Comparison of ENCODE assay signal across 11 cellular contexts in the genomic region with DNA sequence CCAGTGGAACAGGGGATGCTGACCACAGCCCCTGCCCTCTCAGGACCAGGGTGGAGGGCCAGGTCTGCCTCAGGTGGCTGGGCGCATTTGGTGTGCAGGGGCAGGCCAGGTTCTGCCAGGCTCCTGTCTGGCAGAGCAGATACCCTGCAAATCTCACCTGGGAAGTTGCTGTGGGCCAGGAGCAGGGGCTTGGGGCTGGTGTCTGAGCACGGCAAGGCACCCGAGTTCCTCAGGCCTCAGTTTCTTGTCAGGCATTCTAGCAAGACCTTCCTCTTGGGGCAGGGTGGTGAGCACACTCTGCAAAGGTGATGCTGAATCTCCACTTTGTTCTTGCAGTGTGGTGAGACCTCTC. TPM values are rescaled to one million over a fixed set of nuclear protein-coding genes. Genes with fewer than 3 reads are reported as not detected.
DNase-seq lines count a peak whose midpoint lies in the region; ATAC-seq and TF ChIP-seq lines count a peak whose summit lies in the region.
"Had no signal": no experiment of that assay in that cellular context is flagged by ENCODE, and none has a peak within 500 bp of the region (broad histone marks: within the 10 kb centered on the region; RNA-seq: fewer than 3 reads in every experiment).

No MANE protein-coding gene starts in this region.

- peaks cover 3% of the 10 kb centered on the region; the same call in 1 of the 2 replicates for H3F3A ChIP-seq in OCI-LY1 (ENCODE audit: insufficient read depth, low read length)

- no peak for DNase-seq in DND-41
- DNase-seq in epithelial cell of proximal tubule (ENCODE audit: low read depth), result no peak
- no peak for DNase-seq in sciatic nerve (ENCODE audit: low spot score)
- DNase-seq in superior temporal gyrus (ENCODE audit: extremely low spot score), result no peak
- DNase-seq: aorta; NCI-H1092; stimulated activated CD4-positive, alpha-beta T cell treated with anti-CD3 and anti-CD28 coated beads, Interleukin-4, amount 100 ng/mL, for 1 hour had no signal

- H3K27ac ChIP-seq in DND-41 (ENCODE audit: low read length) (no peak overlapping the region), OCI-LY1 (ENCODE audit: low read depth, low read length, poor library complexity, severe bottlenecking) (no peak overlapping the region)

- intact Hi-C loops in sciatic nerve (cut with DNase I), result no loop called here

- H3K27me3 ChIP-seq in DND-41 (ENCODE audit: insufficient read depth, low read length, poor library complexity) (no peaks in the 10 kb centered on the region), OCI-LY1 (ENCODE audit: insufficient read depth, low read length) (no peaks in the 10 kb centered on the region)

- ATAC-seq in DND-41 (ENCODE audit: insufficient read depth, low read depth) (no peak), sciatic nerve (peak; percentile 2), GM21381 (IDR thresholded peaks at IDR 0.05; ENCODE audit: unreplicated experiment) (no peak), HG03342 (IDR thresholded peaks at IDR 0.05; ENCODE audit: unreplicated experiment) (no peak), GM18511 (IDR thresholded peaks at IDR 0.05; ENCODE audit: unreplicated experiment) (no peak)

- H3K9me2 ChIP-seq in OCI-LY1 (ENCODE audit: low read depth, low read length), result no peaks in the 10 kb centered on the region

- H3K79me2 ChIP-seq in DND-41 (ENCODE audit: insufficient read depth, low read length) (peaks cover 18% of the 10 kb centered on the region), OCI-LY1 (ENCODE audit: insufficient read depth, low read length) (no peaks in the 10 kb centered on the region)

- TF ChIP-seq CTCF in DND-41 (IDR thresholded peaks at IDR 0.05; ENCODE audit: borderline replicate concordance, extremely low read depth, low read length, poor library complexity, severe bottlenecking), result no peak
- TF ChIP-seq CTCF in OCI-LY1 (IDR thresholded peaks at IDR 0.05; ENCODE audit: low read length), result no peak
- TF ChIP-seq CTCF in epithelial cell of proximal tubule (conservative IDR thresholded peaks at IDR 0.05; ENCODE audit: low read depth, low read length), result no peak

- peak overlapping the region; percentile 88 for H3K4me2 ChIP-seq in DND-41 (ENCODE audit: insufficient read depth, low read length)
- peak overlapping the region; percentile 86 for H3K4me2 ChIP-seq in OCI-LY1 (ENCODE audit: low read length)

- H4K20me1 ChIP-seq in DND-41 (ENCODE audit: insufficient read depth, low read length) (peaks cover 11% of the 10 kb centered on the region; the same call in 1 of the 2 replicates), OCI-LY1 (ENCODE audit: insufficient read depth, low read length) (no peaks in the 10 kb centered on the region)

- peak overlapping the region; percentile 85 for H3K9ac ChIP-seq in DND-41 (ENCODE audit: low read depth, low read length)
- H3K9ac ChIP-seq in OCI-LY1 (ENCODE audit: low read length), result peak overlapping the region; percentile 60; the same call in 1 of the 2 replicates

- H3K4me3 ChIP-seq in DND-41 (ENCODE audit: low read depth in 1 of 2, low read length in 2 of 2) (peak overlapping the region in 1 of 2 experiments; percentile 66; a peak in 2 of 4 replicates), OCI-LY1 (ENCODE audit: low read depth, low read length, poor library complexity, severe bottlenecking) (peak overlapping the region; percentile 74), epithelial cell of proximal tubule (ENCODE audit: low read depth, low read length) (peak overlapping the region; percentile 72)

- H3K4me1 ChIP-seq in DND-41 (ENCODE audit: insufficient read depth, low read length), result peaks cover 26% of the 10 kb centered on the region
- H3K4me1 ChIP-seq in OCI-LY1 (ENCODE audit: insufficient read depth, low read length, severe bottlenecking), result peaks cover 18% of the 10 kb centered on the region

- no peaks in the 10 kb centered on the region for H3K9me3 ChIP-seq in DND-41 (ENCODE audit: insufficient read depth, low read length, severe bottlenecking)
- H3K9me3 ChIP-seq in OCI-LY1 (ENCODE audit: low read length), result no peaks in the 10 kb centered on the region

- H3K36me3 ChIP-seq in DND-41 (ENCODE audit: insufficient read depth, low read length), result no peaks in the 10 kb centered on the region
- no peaks in the 10 kb centered on the region for H3K36me3 ChIP-seq in OCI-LY1 (ENCODE audit: insufficient read depth, low read length)

- H2AFZ ChIP-seq in DND-41 (ENCODE audit: low read depth, low read length), result no peak overlapping the region; the same call in 1 of the 2 replicates
- H2AFZ ChIP-seq in OCI-LY1 (ENCODE audit: low read length), result no peak overlapping the region

RNA-seq across cellular contexts. Expression of a gene that starts 1.1 kb away (rescaled TPM):
- 1.3 and 3.0 TPM in 2 replicates for total RNA-seq in epithelial cell of proximal tubule
- total RNA-seq in sciatic nerve, result 17.5 TPM

RNA-seq across cellular contexts. Expression of a gene that starts 47.8 kb away (rescaled TPM):
- total RNA-seq in epithelial cell of proximal tubule, result 5.1 and 16.5 TPM in 2 replicates
- 26.1 TPM for total RNA-seq in sciatic nerve
